Comparison of ENCODE assay signal across 8 cellular contexts in the genomic region with DNA sequence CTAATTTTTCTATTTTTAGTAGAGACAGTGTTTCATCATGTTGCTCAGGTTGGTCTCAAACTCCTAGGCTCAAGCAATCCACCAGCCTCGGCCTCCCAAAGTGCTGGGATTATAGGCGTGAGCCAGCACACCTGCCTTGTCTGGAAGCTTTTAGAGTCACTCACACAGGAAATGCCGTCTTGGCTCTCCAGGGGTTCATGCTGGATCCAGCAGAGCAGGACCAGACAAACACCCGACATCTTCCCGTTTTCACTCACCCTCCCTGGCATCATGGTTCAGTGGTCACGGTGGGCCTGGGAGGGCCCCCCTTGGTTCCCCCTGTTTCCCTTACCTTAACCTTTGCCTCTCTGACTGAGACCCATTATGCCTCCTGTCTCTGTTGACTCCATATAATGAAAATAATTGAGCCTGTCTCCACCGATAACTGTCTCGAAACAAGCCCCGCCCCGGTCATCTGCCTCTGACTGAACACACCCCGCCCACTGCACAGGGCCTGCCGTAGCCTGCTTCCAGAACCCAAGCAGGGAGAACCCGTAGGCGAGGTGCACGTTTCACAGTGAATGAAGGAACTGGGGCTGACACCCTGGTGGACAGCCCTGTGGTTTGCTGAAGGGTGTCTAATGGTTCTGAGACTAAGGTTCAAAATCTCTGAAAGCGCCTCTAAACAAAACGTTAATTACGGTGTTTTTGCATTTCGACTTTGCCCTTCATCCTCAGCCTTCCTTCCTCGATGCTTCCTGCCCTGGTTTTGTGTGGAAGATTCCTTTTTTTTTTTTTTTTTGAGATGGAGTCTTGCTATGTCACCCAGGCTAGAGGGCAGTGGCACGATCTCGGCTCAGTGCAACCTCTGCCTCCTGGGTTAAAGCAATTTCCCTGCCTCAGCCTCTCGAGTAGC. TPM values are rescaled to one million over a fixed set of nuclear protein-coding genes. Genes with fewer than 3 reads are reported as not detected.
DNase-seq lines count a peak whose midpoint lies in the region; ATAC-seq and TF ChIP-seq lines count a peak whose summit lies in the region.

No MANE protein-coding gene starts in this region.

- 57 to 74% (median 66%) methylated on average over 23 of the region's 23 CpGs for WGBS in heart left ventricle, 4 donors

- H3K36me3 ChIP-seq in BLaER1 (no peaks in the 10 kb centered on the region), heart left ventricle (no peaks in the 10 kb centered on the region), vagina (no peaks in the 10 kb centered on the region)

- TF ChIP-seq POLR2A in heart left ventricle (IDR thresholded peaks at IDR 0.05) (no peak), vagina (IDR thresholded peaks at IDR 0.05) (no peak)

- H3K27ac ChIP-seq in BLaER1, result no peak overlapping the region
- H3K27ac ChIP-seq in heart left ventricle, result peak overlapping the region in 11 of 12 donors; percentile 54 to 91 (median 85)
- H3K27ac ChIP-seq in vagina, result peak overlapping the region; percentile 61

- 0 out of 2 replicates have a peak, but pooled peaks cover 7% of the 10 kb centered on the region for H4K20me1 ChIP-seq in BLaER1

- intact Hi-C loops in heart left ventricle (cut with DNase I) (loop anchor here in 3 of 10 donors (5.0 to 10.0 kb wide), 3 partner anchors 42 to 180 kb away; no protein-coding TSS in a partner anchor), vagina (cut with DNase I) (no loop called here)

- TF ChIP-seq CTCF in heart left ventricle (IDR thresholded peaks at IDR 0.05), result no peak
- no peak for TF ChIP-seq CTCF in vagina (IDR thresholded peaks at IDR 0.05)

- ATAC-seq in GM21576 (IDR thresholded peaks at IDR 0.05; ENCODE audit: unreplicated experiment) (peak; percentile 40), heart left ventricle (peak in 3 of 4 donors; percentile 32 to 53 (median 48))

- 0 out of 2 replicates have a peak overlapping the region, but pooled peaks have one; percentile 36 for H3K4me3 ChIP-seq in BLaER1
- H3K4me3 ChIP-seq in heart left ventricle, result peak overlapping the region in 8 of 12 donors; percentile 2 to 34 (median 24)
- no peak overlapping the region for H3K4me3 ChIP-seq in vagina

- peaks cover 10% of the 10 kb centered on the region; the same call in 1 of the 2 replicates for H3K27me3 ChIP-seq in BLaER1
- peaks cover 0 to 25% (median 0%) of the 10 kb centered on the region in 9 donors for H3K27me3 ChIP-seq in heart left ventricle
- H3K27me3 ChIP-seq in vagina, result no peaks in the 10 kb centered on the region

- no peak overlapping the region for H3K9ac ChIP-seq in BLaER1

- peak overlapping the region; percentile 83 for H3K4me2 ChIP-seq in BLaER1

- H3K4me1 ChIP-seq in BLaER1, result peaks cover 33% of the 10 kb centered on the region
- peaks cover 0 to 30% (median 21%) of the 10 kb centered on the region in 12 donors for H3K4me1 ChIP-seq in heart left ventricle
- peaks cover 14% of the 10 kb centered on the region for H3K4me1 ChIP-seq in vagina

- peak; percentile 88 for DNase-seq in NCI-H2196 treated with DMSO at 0.1 percent for 48 hours (lab: John Stamatoyannopoulos, UW; ENCODE audit: unreplicated experiment)
- DNase-seq in heart left ventricle, result peak; percentile 65 to 82 (median 73)
- no peak for DNase-seq in vagina (ENCODE audit: extremely low spot score in 2 of 2)
- DNase-seq in HuH-7.5 (ENCODE audit: low spot score), result no peak
- no peak for DNase-seq in T1000 (lab: John Stamatoyannopoulos, UW)
- DNase-seq in amniotic stem cell (lab: John Stamatoyannopoulos, UW), result no peak

- H3K9me3 ChIP-seq in BLaER1 (no peaks in the 10 kb centered on the region), heart left ventricle (no peaks in the 10 kb centered on the region), vagina (no peaks in the 10 kb centered on the region)

RNA-seq across cellular contexts. Expression of a gene that starts 39.7 kb away (rescaled TPM):
- 10 to 100 TPM in 5 of 9 donors, 1 to 10 TPM in 4; 4.5 to 21.3 (median 13.8) TPM for total RNA-seq in heart left ventricle
- 1 to 10 TPM; 4.5 to 7.2 TPM for polyA plus RNA-seq in heart left ventricle
- total RNA-seq in vagina, result 13.5 TPM

Comparison
In these comparisons a context has a peak if more than half of its experiments do, and no peak if none do; other contexts are left out.
1. H3K4me3 ChIP-seq: peak in BLaER1 (single experiment) and heart left ventricle (8 of 12); none in vagina (0 of 2).
2. DNase-seq: peak in NCI-H2196 treated with DMSO at 0.1 percent for 48 hours (single experiment) and heart left ventricle (5 of 5); none in vagina (0 of 2), HuH-7.5 (single experiment), T1000 (single experiment) and amniotic stem cell (single experiment).